In genomic region chr6:168678588-168678987, GRCh38 we compare ENCODE assay signal across 19 cellular contexts.
DNase-seq lines count a peak whose midpoint lies in the region; ATAC-seq, FAIRE-seq and TF ChIP-seq lines count a peak whose summit lies in the region.
"Had no signal": no experiment of that assay in that cellular context is flagged by ENCODE, and none has a peak within 500 bp of the region (broad histone marks: within the 10 kb centered on the region; RNA-seq: fewer than 3 reads in every experiment).

No MANE protein-coding gene starts in this region.

- peak overlapping the region; percentile 41 for H3K4me2 ChIP-seq in HCT116 (ENCODE audit: low read length)

- H3K4me3 ChIP-seq in HCT116 (replicated peaks in 1 of 2; ENCODE audit: low read depth in 1 of 2, low read length in 2 of 2) = no peak overlapping the region
- H3K4me3 ChIP-seq in bronchial epithelial cell (ENCODE audit: low read depth, low read length) = no peak overlapping the region
- H3K4me3 ChIP-seq: GM12878, GM23248, SJSA1 had no signal

- no TSS peak for BruUV-seq in HCT116 (replicated peaks; lab: Mats Ljungman, UMichigan)

- peaks cover 19 to 32% of the 10 kb centered on the region in 2 experiments; a peak in 3 of 4 replicates for H3K4me1 ChIP-seq in HCT116 (ENCODE audit: control insufficient read depth in 1 of 2, insufficient read depth in 2 of 2, low read length in 2 of 2)
- H3K4me1 ChIP-seq: SJSA1 had no signal

- no peaks in the 10 kb centered on the region for H3K9me3 ChIP-seq in HCT116 (ENCODE audit: control insufficient read depth in 1 of 2, insufficient read depth in 1 of 2, low read depth in 1 of 2, low read length in 2 of 2)

- H3K79me2 ChIP-seq in HCT116 (ENCODE audit: insufficient read depth, low read length) = no peaks in the 10 kb centered on the region

- peak overlapping the region; percentile 82 for H3K27ac Mint-ChIP-seq in mesothelial cell of epicardium
- H3K27ac Mint-ChIP-seq: CD4-positive, CD25-positive, alpha-beta regulatory T cell had no signal

- DNase-seq in HCT116 (ENCODE audit: low read depth, low spot score) = no peak
- DNase-seq in bronchial epithelial cell (ENCODE audit: low read depth) = peak; percentile 15
- no peak for DNase-seq in mesothelial cell of epicardium (ENCODE audit: low spot score in 2 of 2, unreplicated experiment in 2 of 2)
- no peak for DNase-seq in sciatic nerve (ENCODE audit: low spot score)
- DNase-seq in NCI-H1048 (lab: John Stamatoyannopoulos, UW) = no peak
- DNase-seq: CD4-positive, CD25-positive, alpha-beta regulatory T cell; COR-L47; DND-41; GM23248; H9; KBM-7; NCI-H1436 treated with DMSO at 0.1 percent for 48 hours; NCI-H226 had no signal

- H3K27me3 ChIP-seq in HCT116 (ENCODE audit: insufficient read depth, low read length) (no peaks in the 10 kb centered on the region), bronchial epithelial cell (ENCODE audit: control insufficient read depth, insufficient read depth, low read length) (no peaks in the 10 kb centered on the region)
- H3K27me3 ChIP-seq: SJSA1 had no signal

- H3K9me2 ChIP-seq in HCT116 (ENCODE audit: insufficient read depth) = no peaks in the 10 kb centered on the region

- H3K4me1 Mint-ChIP-seq in mesothelial cell of epicardium = peaks cover 22% of the 10 kb centered on the region
- H3K4me1 Mint-ChIP-seq: CD4-positive, CD25-positive, alpha-beta regulatory T cell had no signal

- H3K36me3 ChIP-seq in HCT116 (ENCODE audit: control insufficient read depth in 1 of 2, insufficient read depth in 2 of 2, low read length in 2 of 2) = no peaks in the 10 kb centered on the region
- no peaks in the 10 kb centered on the region for H3K36me3 ChIP-seq in bronchial epithelial cell (ENCODE audit: control insufficient read depth, insufficient read depth, low read length)
- H3K36me3 ChIP-seq: SJSA1 had no signal

- no peaks in the 10 kb centered on the region for H3K27me3 Mint-ChIP-seq in mesothelial cell of epicardium (ENCODE audit: low read depth)

- peak overlapping the region; percentile 57; the same call in 1 of the 2 replicates for H3K27ac ChIP-seq in HCT116 (ENCODE audit: low read depth, low read length)
- H3K27ac ChIP-seq: GM23248, HL-60, SJSA1 had no signal

- POLR2A ChIA-PET in HCT116 (lab: Charles Lee) = no interaction called here

- peaks cover 3% of the 10 kb centered on the region for H3K36me3 Mint-ChIP-seq in mesothelial cell of epicardium
- H3K36me3 Mint-ChIP-seq: CD4-positive, CD25-positive, alpha-beta regulatory T cell had no signal

- intact Hi-C loops in HCT116 (cut with micrococcal nuclease) (no loop called here), sciatic nerve (cut with DNase I) (no loop called here)

- no peak overlapping the region for H3K4me3 Mint-ChIP-seq in mesothelial cell of epicardium
- H3K4me3 Mint-ChIP-seq: CD4-positive, CD25-positive, alpha-beta regulatory T cell; H9 had no signal

- TF ChIP-seq RAD21 in HCT116 (IDR thresholded peaks at IDR 0.05; ENCODE audit: low read depth) = no peak

- no peaks in the 10 kb centered on the region for H4K20me1 ChIP-seq in HCT116 (ENCODE audit: insufficient read depth)

- H3K9ac ChIP-seq in HCT116 (ENCODE audit: low read length) = no peak overlapping the region
- H3K9ac ChIP-seq: GM23248 had no signal

- no peak for ATAC-seq in HCT116
- peak; percentile 66 for ATAC-seq in sciatic nerve
- ATAC-seq in HG03378 (IDR thresholded peaks at IDR 0.05; ENCODE audit: unreplicated experiment) = no peak
- ATAC-seq in GM18873 (IDR thresholded peaks at IDR 0.05; ENCODE audit: low FRiP score, unreplicated experiment) = no peak
- no peak for ATAC-seq in HG03039 (IDR thresholded peaks at IDR 0.05; ENCODE audit: unreplicated experiment)
- ATAC-seq: GM12878 had no signal

- no peak for FAIRE-seq in bronchial epithelial cell (lab: Jason Lieb, UNC)
- FAIRE-seq: GM12878 had no signal

- RAD21 ChIA-PET in HCT116 (lab: Charles Lee; ENCODE audit: low non-redundant PET in 1 of 2, low total read pairs in 2 of 2, uncharacterized antibody in 2 of 2, unreplicated experiment in 2 of 2) = no interaction called here

- TF ChIP-seq CTCF in HCT116 (IDR thresholded peaks at IDR 0.05 in 2 of 3, conservative IDR thresholded peaks at IDR 0.05 in 1 of 3; ENCODE audit: borderline replicate concordance in 1 of 3, insufficient read depth in 1 of 3, low read depth in 2 of 3, low read length in 2 of 3) (no peak), bronchial epithelial cell (IDR thresholded peaks at IDR 0.05; ENCODE audit: insufficient read depth, low read length, severe bottlenecking) (no peak), mesothelial cell of epicardium (IDR thresholded peaks at IDR 0.05; ENCODE audit: unreplicated experiment) (no peak)

- no peak for TF ChIP-seq POLR2A in HCT116 (IDR thresholded peaks at IDR 0.05; ENCODE audit: borderline replicate concordance, extremely low read depth, insufficient read depth, insufficient read length)

- H3K9me3 Mint-ChIP-seq in mesothelial cell of epicardium = peaks cover 10% of the 10 kb centered on the region

- H2AFZ ChIP-seq in HCT116 (ENCODE audit: low read depth, low read length, poor library complexity, severe bottlenecking) = no peak overlapping the region
- H2AFZ ChIP-seq: GM23248 had no signal

- CTCF ChIA-PET in HCT116 (lab: Charles Lee) = no interaction called here

TF ChIP-seq in HCT116, 20 proteins besides CTCF, POLR2A, EP300 and RAD21:
- no peak for TF ChIP-seq ZFX (IDR thresholded peaks at IDR 0.05)
- no peak for TF ChIP-seq ELF1 (IDR thresholded peaks at IDR 0.05; ENCODE audit: borderline replicate concordance, low read depth)
- no peak for TF ChIP-seq ZBTB33 (IDR thresholded peaks at IDR 0.05; ENCODE audit: extremely low read depth, insufficient replicate concordance, low read length)
- no peak for TF ChIP-seq JUND (IDR thresholded peaks at IDR 0.05)
- peak; percentile 26; the same call in 1 of the 2 replicates for TF ChIP-seq SP1 (IDR thresholded peaks at IDR 0.05; ENCODE audit: low read depth)
TF ChIP-seq in HCT116: peak in this region for 1.
